ENCODE assay signal across 8 cellular contexts in genomic region chr17:50274142-50274944, GRCh38. TPM values are rescaled to one million over a fixed set of nuclear protein-coding genes. Genes with fewer than 3 reads are reported as not detected.
DNase-seq lines count a peak whose midpoint lies in the region; ATAC-seq and TF ChIP-seq lines count a peak whose summit lies in the region.

TSS of gene TMEM92 (plus strand) at chr17:50274466. CDS start at chr17:50274502, 36 bp downstream.

- H3K9me3 ChIP-seq in BLaER1 treated with 17β-estradiol and CSF1 and Interleukin-3, amounts not matched to agents 10 nM and 100 nM (replicated peaks in 1 of 11) = no peaks in the 10 kb centered on the region
- no peaks in the 10 kb centered on the region for H3K9me3 ChIP-seq in HUES6 (ENCODE audit: control insufficient read depth, insufficient read depth, low read depth, low read length)
- H3K9me3 ChIP-seq in mucosa of rectum (ENCODE audit: control insufficient read depth in 2 of 2, low read length in 2 of 2) = no peaks in the 10 kb centered on the region

- H3K27ac Mint-ChIP-seq in chondrocyte (ENCODE audit: unreplicated experiment) = peak within 1 kb of the TSS; percentile 75

- H3K4me2 ChIP-seq in BLaER1 treated with 17β-estradiol and CSF1 and Interleukin-3, amounts not matched to agents 10 nM and 100 nM = peak within 1 kb of the TSS; percentile 76 to 95 (median 92)

- H3K27me3 ChIP-seq in BLaER1 treated with 17β-estradiol and CSF1 and Interleukin-3, amounts not matched to agents 10 nM and 100 nM = peaks cover 12 to 40% (median 32%) of the 10 kb centered on the region in 11 experiments; a peak in 17 of 22 replicates
- H3K27me3 ChIP-seq in HUES6 (ENCODE audit: control insufficient read depth, insufficient read depth, low read length) (no peaks in the 10 kb centered on the region), mucosa of rectum (ENCODE audit: control insufficient read depth in 2 of 2, insufficient read depth in 2 of 2, low read length in 2 of 2) (peaks cover 0 to 4% of the 10 kb centered on the region in 2 donors)

- peak within 1 kb of the TSS; percentile 46 for H3K4me3 Mint-ChIP-seq in chondrocyte (ENCODE audit: unreplicated experiment)

- ATAC-seq in GM21515 (IDR thresholded peaks at IDR 0.05; ENCODE audit: unreplicated experiment) (no peak), GM18909 (IDR thresholded peaks at IDR 0.05; ENCODE audit: poor library complexity, unreplicated experiment) (no peak)

- H3K36me3 ChIP-seq in BLaER1 treated with 17β-estradiol and CSF1 and Interleukin-3, amounts not matched to agents 10 nM and 100 nM = peaks cover 0 to under 1% (median 0%) of the 10 kb centered on the region in 11 experiments; a peak in 3 of 22 replicates
- H3K36me3 ChIP-seq in HUES6 (ENCODE audit: control insufficient read depth, insufficient read depth, low read length) (peaks cover 2% of the 10 kb centered on the region; the same call in 1 of the 2 replicates), mucosa of rectum (ENCODE audit: control insufficient read depth in 2 of 2, insufficient read depth in 2 of 2, low read length in 2 of 2) (no peaks in the 10 kb centered on the region)

- H4K20me1 ChIP-seq in BLaER1 treated with 17β-estradiol and CSF1 and Interleukin-3, amounts not matched to agents 10 nM and 100 nM = peaks cover 0 to 26% (median 0%) of the 10 kb centered on the region in 11 experiments; a peak in 3 of 22 replicates

- H3K27me3 Mint-ChIP-seq in chondrocyte (ENCODE audit: low read depth) = no peaks in the 10 kb centered on the region

- no peaks in the 10 kb centered on the region for H3K9me3 Mint-ChIP-seq in chondrocyte (ENCODE audit: low read depth)

- H3K36me3 Mint-ChIP-seq in chondrocyte (ENCODE audit: low read depth) = peaks cover 3% of the 10 kb centered on the region

- peak; percentile 93 for DNase-seq in chondrocyte (ENCODE audit: low spot score)
- no peak for DNase-seq in stimulated activated CD4-positive, alpha-beta T cell treated with anti-CD3 and anti-CD28 coated beads, Interleukin-2, amount 100 ng/mL, for 48 hours
- DNase-seq in activated CD4-positive, alpha-beta T cell treated with anti-CD3 and anti-CD28 coated beads, Interleukin-2, amount 50 U/mL, for 4 hours = no peak

- peak within 1 kb of the TSS; percentile 46 to 73 (median 57) for H3K4me3 ChIP-seq in BLaER1 treated with 17β-estradiol and CSF1 and Interleukin-3, amounts not matched to agents 10 nM and 100 nM
- H3K4me3 ChIP-seq in HUES6 (ENCODE audit: low read depth, low read length) (peak within 1 kb of the TSS; percentile 64), mucosa of rectum (ENCODE audit: low read length in 2 of 2) (peak within 1 kb of the TSS; percentile 38 to 60)

- peaks cover 76% of the 10 kb centered on the region for H3K4me1 Mint-ChIP-seq in chondrocyte (ENCODE audit: low read depth)

- H3K4me1 ChIP-seq in BLaER1 treated with 17β-estradiol and CSF1 and Interleukin-3, amounts not matched to agents 10 nM and 100 nM = peaks cover 22 to 71% (median 39%) of the 10 kb centered on the region in 10 experiments
- peaks cover 57% of the 10 kb centered on the region for H3K4me1 ChIP-seq in HUES6 (ENCODE audit: control insufficient read depth, insufficient read depth, low read length)
- peaks cover 19 to 25% of the 10 kb centered on the region in 2 donors for H3K4me1 ChIP-seq in mucosa of rectum (ENCODE audit: control insufficient read depth in 2 of 2, insufficient read depth in 2 of 2, low read length in 2 of 2)

- TF ChIP-seq CTCF in chondrocyte (IDR thresholded peaks at IDR 0.05) = no peak

- H3K27ac ChIP-seq in BLaER1 treated with 17β-estradiol and CSF1 and Interleukin-3, amounts not matched to agents 10 nM and 100 nM = peak within 1 kb of the TSS in 3 of 11 experiments; percentile 31 to 50 (median 45); a peak in 4 of 22 replicates
- H3K27ac ChIP-seq in HUES6 (ENCODE audit: low read depth, low read length) = 0 out of 2 replicates have a peak within 1 kb of the TSS, but pooled peaks have one; percentile 10
- H3K27ac ChIP-seq in mucosa of rectum (ENCODE audit: low read depth in 2 of 2, low read length in 2 of 2) = peak within 1 kb of the TSS in 1 of 2 donors; percentile 52

- peak within 1 kb of the TSS; percentile 25 to 74 (median 62); a peak in 19 of 22 replicates for H3K9ac ChIP-seq in BLaER1 treated with 17β-estradiol and CSF1 and Interleukin-3, amounts not matched to agents 10 nM and 100 nM
- H3K9ac ChIP-seq in HUES6 (ENCODE audit: low read length) = peak within 1 kb of the TSS; percentile 25
- H3K9ac ChIP-seq in mucosa of rectum (ENCODE audit: low read depth in 1 of 2, low read length in 2 of 2) = peak within 1 kb of the TSS; percentile 3 to 32

RNA-seq across cellular contexts. Expression of gene TMEM92, which starts in this region (rescaled TPM):
- total RNA-seq in chondrocyte = 1.6 to 1.7 TPM (median 1.7 TPM) in 3 replicates
